ENCODE assay signal across 32 cellular contexts in genomic region chr19:47865166-47865565, GRCh38. TPM values are rescaled to one million over a fixed set of nuclear protein-coding genes. Genes with fewer than 3 reads are reported as not detected.
"Had no signal": no experiment of that assay in that cellular context is flagged by ENCODE, and none has a peak within 500 bp of the region (broad histone marks: within the 10 kb centered on the region; RNA-seq: fewer than 3 reads in every experiment).

No MANE protein-coding gene starts in this region.

- H3K4me1 Mint-ChIP-seq: activated CD4-positive, alpha-beta T cell treated with anti-CD3 and anti-CD28 coated beads for 36 hours; activated naive CD4-positive, alpha-beta T cell treated with anti-CD3 and anti-CD28 coated beads, Interleukin-2, amount 10 ng/mL, durations not matched to agents 7 days and 5 days; activated naive CD8-positive, alpha-beta T cell treated with anti-CD3 and anti-CD28 coated beads, Interleukin-2, amount 10 ng/mL, durations not matched to agents 7 days and 5 days; T-helper 17 cell had no signal

- H3K36me3 Mint-ChIP-seq: activated naive CD4-positive, alpha-beta T cell treated with anti-CD3 and anti-CD28 coated beads, Interleukin-2, amount 10 ng/mL, durations not matched to agents 7 days and 5 days; activated naive CD8-positive, alpha-beta T cell treated with anti-CD3 and anti-CD28 coated beads, Interleukin-2, amount 10 ng/mL, durations not matched to agents 7 days and 5 days had no signal

- H3K27ac Mint-ChIP-seq: activated CD4-positive, alpha-beta memory T cell treated with anti-CD3 and anti-CD28 coated beads, Interleukin-2, amount 10 ng/mL, durations not matched to agents 7 days and 5 days; activated CD4-positive, alpha-beta T cell treated with anti-CD3 and anti-CD28 coated beads for 36 hours; activated CD4-positive, alpha-beta T cell treated with anti-CD3 and anti-CD28 coated beads, Interleukin-2, amount 10 ng/mL, durations not matched to agents 24 days and 14 days; activated naive CD4-positive, alpha-beta T cell treated with anti-CD3 and anti-CD28 coated beads, Interleukin-2, amount 10 ng/mL, durations not matched to agents 7 days and 5 days; activated naive CD8-positive, alpha-beta T cell treated with anti-CD3 and anti-CD28 coated beads, Interleukin-2, amount 10 ng/mL, durations not matched to agents 7 days and 5 days; activated T-cell treated with anti-CD3 and anti-CD28 coated beads, Interleukin-2, amount 50 U/mL, for 24 hours; activated T-cell treated with anti-CD3 and anti-CD28 coated beads, Interleukin-2, amount 50 U/mL, for 72 hours; dendritic cell treated with granulocyte-macrophage colony-stimulating factor and Interleukin-4, amounts not matched to agents 40 ng/mL and 50 ng/mL, for 4 days; endodermal cell; T-helper 17 cell; T-helper 2 cell treated with Interferon-gamma antibody and Interleukin-4, amounts not matched to agents 5 μg/mL and 100 μg/mL, for 36 hours had no signal

- ATAC-seq: activated CD4-positive, alpha-beta T cell treated with anti-CD3 and anti-CD28 coated beads for 36 hours; activated naive CD4-positive, alpha-beta T cell treated with anti-CD3 and anti-CD28 coated beads, Interleukin-2, amount 50 U/mL, for 72 hours; activated T-cell treated with anti-CD3 and anti-CD28 coated beads, Interleukin-2, amount 50 U/mL, for 72 hours; foreskin keratinocyte; gastrocnemius medialis; T-helper 17 cell had no signal

- DNase-seq: activated CD4-positive, alpha-beta memory T cell treated with anti-CD3 and anti-CD28 coated beads, Interleukin-2, amount 10 ng/mL, durations not matched to agents 7 days and 5 days; activated CD4-positive, alpha-beta T cell treated with anti-CD3 and anti-CD28 coated beads for 36 hours; activated CD4-positive, alpha-beta T cell treated with anti-CD3 and anti-CD28 coated beads, Interleukin-2, amount 10 ng/mL, durations not matched to agents 24 days and 14 days; activated CD4-positive, CD25-positive, alpha-beta regulatory T cell; activated CD4-positive, CD25-positive, alpha-beta regulatory T cell treated with anti-CD3 and anti-CD28 coated beads, Interleukin-2, amount 50 U/mL, for 72 hours; activated CD8-positive, alpha-beta memory T cell treated with anti-CD3 and anti-CD28 coated beads, Interleukin-2, amount 50 U/mL, for 48 hours; activated gamma-delta T cell; activated naive CD4-positive, alpha-beta T cell; activated naive CD4-positive, alpha-beta T cell treated with anti-CD3 and anti-CD28 coated beads, Interleukin-2, amount 10 ng/mL, durations not matched to agents 7 days and 5 days; activated naive CD8-positive, alpha-beta T cell treated with anti-CD3 and anti-CD28 coated beads, Interleukin-2, amount 10 ng/mL, durations not matched to agents 7 days and 5 days; activated T-cell treated with anti-CD3 and anti-CD28 coated beads for 4 hours; activated T-cell treated with anti-CD3 and anti-CD28 coated beads, Interleukin-2, amount 50 U/mL, for 24 hours; activated T-cell treated with anti-CD3 and anti-CD28 coated beads, Interleukin-2, amount 50 U/mL, for 72 hours; anterior cingulate cortex; central memory CD4-positive, alpha-beta T cell; dorsolateral prefrontal cortex; effector memory CD4-positive, alpha-beta T cell; endodermal cell; erythroblast; foreskin keratinocyte; gastrocnemius medialis; glutamatergic neuron; T-helper 1 cell; T-helper 17 cell; T1000 had no signal

- H3K36me3 ChIP-seq: esophagus muscularis mucosa, gastrocnemius medialis had no signal

- H3K4me1 ChIP-seq: foreskin keratinocyte, gastrocnemius medialis had no signal

- H3K4me3 Mint-ChIP-seq: activated CD4-positive, alpha-beta memory T cell treated with anti-CD3 and anti-CD28 coated beads, Interleukin-2, amount 10 ng/mL, durations not matched to agents 7 days and 5 days; activated CD4-positive, alpha-beta T cell treated with anti-CD3 and anti-CD28 coated beads for 36 hours; activated CD4-positive, alpha-beta T cell treated with anti-CD3 and anti-CD28 coated beads, Interleukin-2, amount 10 ng/mL, durations not matched to agents 24 days and 14 days; activated naive CD4-positive, alpha-beta T cell treated with anti-CD3 and anti-CD28 coated beads, Interleukin-2, amount 10 ng/mL, durations not matched to agents 7 days and 5 days; activated naive CD8-positive, alpha-beta T cell treated with anti-CD3 and anti-CD28 coated beads, Interleukin-2, amount 10 ng/mL, durations not matched to agents 7 days and 5 days; activated T-cell treated with anti-CD3 and anti-CD28 coated beads, Interleukin-2, amount 50 U/mL, for 24 hours; activated T-cell treated with anti-CD3 and anti-CD28 coated beads, Interleukin-2, amount 50 U/mL, for 72 hours; dendritic cell treated with granulocyte-macrophage colony-stimulating factor and Interleukin-4, amounts not matched to agents 40 ng/mL and 50 ng/mL, for 4 days; endodermal cell; T-helper 17 cell; T-helper 2 cell treated with Interferon-gamma antibody and Interleukin-4, amounts not matched to agents 5 μg/mL and 100 μg/mL, for 36 hours had no signal

- H3K4me3 ChIP-seq: coronary artery, dorsolateral prefrontal cortex, esophagus muscularis mucosa, gastrocnemius medialis had no signal

- H3K27ac ChIP-seq: coronary artery, dorsolateral prefrontal cortex, esophagus muscularis mucosa, foreskin keratinocyte, gastrocnemius medialis had no signal

- H3K9me3 Mint-ChIP-seq: activated CD4-positive, alpha-beta memory T cell treated with anti-CD3 and anti-CD28 coated beads, Interleukin-2, amount 10 ng/mL, durations not matched to agents 7 days and 5 days; activated CD4-positive, alpha-beta T cell treated with anti-CD3 and anti-CD28 coated beads, Interleukin-2, amount 10 ng/mL, durations not matched to agents 24 days and 14 days; activated naive CD4-positive, alpha-beta T cell treated with anti-CD3 and anti-CD28 coated beads, Interleukin-2, amount 10 ng/mL, durations not matched to agents 7 days and 5 days; activated naive CD4-positive, alpha-beta T cell treated with anti-CD3 and anti-CD28 coated beads, Interleukin-2, amount 50 U/mL, for 72 hours; activated naive CD8-positive, alpha-beta T cell treated with anti-CD3 and anti-CD28 coated beads, Interleukin-2, amount 10 ng/mL, durations not matched to agents 7 days and 5 days; activated T-cell treated with anti-CD3 and anti-CD28 coated beads, Interleukin-2, amount 50 U/mL, for 72 hours; T-helper 2 cell treated with Interferon-gamma antibody and Interleukin-4, amounts not matched to agents 5 μg/mL and 100 μg/mL, for 36 hours had no signal

- H3K9me3 ChIP-seq: gastrocnemius medialis had no signal

- H3K27me3 ChIP-seq: dorsolateral prefrontal cortex, gastrocnemius medialis had no signal

RNA-seq across cellular contexts. Expression of gene TPRX2, which starts 6.1 kb away (rescaled TPM):
- total RNA-seq: activated CD4-positive, alpha-beta memory T cell treated with anti-CD3 and anti-CD28 coated beads, Interleukin-2, amount 10 ng/mL, durations not matched to agents 7 days and 5 days; activated CD4-positive, alpha-beta T cell treated with anti-CD3 and anti-CD28 coated beads for 36 hours; activated CD4-positive, alpha-beta T cell treated with anti-CD3 and anti-CD28 coated beads, Interleukin-2, amount 10 ng/mL, durations not matched to agents 24 days and 14 days; activated naive CD4-positive, alpha-beta T cell treated with anti-CD3 and anti-CD28 coated beads, Interleukin-2, amount 50 U/mL, for 72 hours; activated naive CD8-positive, alpha-beta T cell treated with anti-CD3 and anti-CD28 coated beads, Interleukin-2, amount 10 ng/mL, durations not matched to agents 7 days and 5 days; activated T-cell treated with anti-CD3 and anti-CD28 coated beads, Interleukin-2, amount 50 U/mL, for 72 hours; astrocyte; cerebellum; dorsolateral prefrontal cortex; endodermal cell; esophagus muscularis mucosa; foreskin keratinocyte; gastrocnemius medialis; T-helper 17 cell had no signal
- polyA plus RNA-seq: foreskin keratinocyte had no signal

RNA-seq across cellular contexts. Expression of gene SULT2A1, which starts 20.9 kb away (rescaled TPM):
- total RNA-seq: activated CD4-positive, alpha-beta memory T cell treated with anti-CD3 and anti-CD28 coated beads, Interleukin-2, amount 10 ng/mL, durations not matched to agents 7 days and 5 days; activated CD4-positive, alpha-beta T cell treated with anti-CD3 and anti-CD28 coated beads for 36 hours; activated CD4-positive, alpha-beta T cell treated with anti-CD3 and anti-CD28 coated beads, Interleukin-2, amount 10 ng/mL, durations not matched to agents 24 days and 14 days; activated naive CD4-positive, alpha-beta T cell treated with anti-CD3 and anti-CD28 coated beads, Interleukin-2, amount 50 U/mL, for 72 hours; activated naive CD8-positive, alpha-beta T cell treated with anti-CD3 and anti-CD28 coated beads, Interleukin-2, amount 10 ng/mL, durations not matched to agents 7 days and 5 days; activated T-cell treated with anti-CD3 and anti-CD28 coated beads, Interleukin-2, amount 50 U/mL, for 72 hours; astrocyte; cerebellum; esophagus muscularis mucosa; foreskin keratinocyte; T-helper 17 cell had no signal
- polyA plus RNA-seq: foreskin keratinocyte had no signal

RNA-seq across cellular contexts. Expression of gene CRX, which starts 43.4 kb away (rescaled TPM):
- total RNA-seq: activated CD4-positive, alpha-beta memory T cell treated with anti-CD3 and anti-CD28 coated beads, Interleukin-2, amount 10 ng/mL, durations not matched to agents 7 days and 5 days; activated CD4-positive, alpha-beta T cell treated with anti-CD3 and anti-CD28 coated beads for 36 hours; activated CD4-positive, alpha-beta T cell treated with anti-CD3 and anti-CD28 coated beads, Interleukin-2, amount 10 ng/mL, durations not matched to agents 24 days and 14 days; activated naive CD4-positive, alpha-beta T cell treated with anti-CD3 and anti-CD28 coated beads, Interleukin-2, amount 50 U/mL, for 72 hours; activated T-cell treated with anti-CD3 and anti-CD28 coated beads, Interleukin-2, amount 50 U/mL, for 72 hours; astrocyte; cerebellum; esophagus muscularis mucosa; foreskin keratinocyte; gastrocnemius medialis; T-helper 17 cell had no signal
- polyA plus RNA-seq: foreskin keratinocyte had no signal
